1 cellular context compared by ENCODE assay signal in the genomic region with DNA sequence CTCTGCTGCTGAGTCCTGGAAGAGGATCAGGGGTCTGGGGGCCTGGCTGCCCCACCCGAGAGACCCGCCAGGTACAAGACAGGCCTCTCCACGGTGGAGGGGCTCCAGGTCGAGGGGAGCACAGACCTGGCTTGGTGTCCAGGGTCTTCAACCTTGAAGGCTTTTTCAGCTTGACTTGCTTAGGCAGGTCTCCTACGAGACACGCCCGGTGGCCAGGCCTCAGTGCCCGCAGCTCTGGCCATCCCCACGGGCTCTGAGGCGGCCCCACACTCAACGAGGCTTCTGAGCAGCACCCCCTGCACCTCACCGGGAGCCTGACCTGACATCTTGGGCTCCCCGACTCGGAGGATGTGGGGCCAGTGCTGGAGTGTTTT.
TF ChIP-seq lines count a peak whose summit lies in the region.

No MANE protein-coding gene starts in this region.

TF ChIP-seq in IMR-90, 13 proteins besides CTCF, POLR2A, EP300 and RAD21 (continued from another document):
- TF ChIP-seq MXI1 (IDR thresholded peaks at IDR 0.05; ENCODE audit: borderline replicate concordance, low read depth, low read length): no peak
- TF ChIP-seq MAZ (IDR thresholded peaks at IDR 0.05; ENCODE audit: borderline replicate concordance, low read depth, low read length): no peak
- no peak for TF ChIP-seq CEBPB (IDR thresholded peaks at IDR 0.05; ENCODE audit: low read depth, low read length)
- TF ChIP-seq RFX5 (IDR thresholded peaks at IDR 0.05; ENCODE audit: low read depth, low read length): no peak
- TF ChIP-seq FOS (IDR thresholded peaks at IDR 0.05; ENCODE audit: low read depth, low read length): no peak
- TF ChIP-seq NFE2L2 (IDR thresholded peaks at IDR 0.05; ENCODE audit: low read depth, low read length): no peak
- no peak for TF ChIP-seq BHLHE40 (IDR thresholded peaks at IDR 0.05; ENCODE audit: low read depth, low read length)
- no peak for TF ChIP-seq RCOR1 (IDR thresholded peaks at IDR 0.05; ENCODE audit: insufficient replicate concordance, low read length)
- no peak for TF ChIP-seq MAFK (IDR thresholded peaks at IDR 0.05; ENCODE audit: low read depth, low read length)
- no peak for TF ChIP-seq SMC3 (IDR thresholded peaks at IDR 0.05; ENCODE audit: low read depth, low read length)
